ENCODE assay signal across 1 cellular context in genomic region chr22:29627196-29627535, GRCh38.
TF ChIP-seq lines count a peak whose summit lies in the region.

No MANE protein-coding gene starts in this region.

TF ChIP-seq in GM23338, 12 proteins besides CTCF, POLR2A, EP300 and RAD21 (continued from another document):
- no peak for TF ChIP-seq ZNF331 (CRISPR knock-in tag; IDR thresholded peaks at IDR 0.05; ENCODE audit: low read depth)
- no peak for TF ChIP-seq NANOG (IDR thresholded peaks at IDR 0.05; ENCODE audit: borderline replicate concordance)
- TF ChIP-seq ZNF462 (CRISPR knock-in tag; IDR thresholded peaks at IDR 0.05) = no peak
- no peak for TF ChIP-seq POLR2AphosphoS5 (IDR thresholded peaks at IDR 0.05; ENCODE audit: low read depth)
- no peak for TF ChIP-seq ETS1 (IDR thresholded peaks at IDR 0.05)
- TF ChIP-seq JUNB (IDR thresholded peaks at IDR 0.05; ENCODE audit: unreplicated experiment) = no peak
- TF ChIP-seq, protein P1, sequence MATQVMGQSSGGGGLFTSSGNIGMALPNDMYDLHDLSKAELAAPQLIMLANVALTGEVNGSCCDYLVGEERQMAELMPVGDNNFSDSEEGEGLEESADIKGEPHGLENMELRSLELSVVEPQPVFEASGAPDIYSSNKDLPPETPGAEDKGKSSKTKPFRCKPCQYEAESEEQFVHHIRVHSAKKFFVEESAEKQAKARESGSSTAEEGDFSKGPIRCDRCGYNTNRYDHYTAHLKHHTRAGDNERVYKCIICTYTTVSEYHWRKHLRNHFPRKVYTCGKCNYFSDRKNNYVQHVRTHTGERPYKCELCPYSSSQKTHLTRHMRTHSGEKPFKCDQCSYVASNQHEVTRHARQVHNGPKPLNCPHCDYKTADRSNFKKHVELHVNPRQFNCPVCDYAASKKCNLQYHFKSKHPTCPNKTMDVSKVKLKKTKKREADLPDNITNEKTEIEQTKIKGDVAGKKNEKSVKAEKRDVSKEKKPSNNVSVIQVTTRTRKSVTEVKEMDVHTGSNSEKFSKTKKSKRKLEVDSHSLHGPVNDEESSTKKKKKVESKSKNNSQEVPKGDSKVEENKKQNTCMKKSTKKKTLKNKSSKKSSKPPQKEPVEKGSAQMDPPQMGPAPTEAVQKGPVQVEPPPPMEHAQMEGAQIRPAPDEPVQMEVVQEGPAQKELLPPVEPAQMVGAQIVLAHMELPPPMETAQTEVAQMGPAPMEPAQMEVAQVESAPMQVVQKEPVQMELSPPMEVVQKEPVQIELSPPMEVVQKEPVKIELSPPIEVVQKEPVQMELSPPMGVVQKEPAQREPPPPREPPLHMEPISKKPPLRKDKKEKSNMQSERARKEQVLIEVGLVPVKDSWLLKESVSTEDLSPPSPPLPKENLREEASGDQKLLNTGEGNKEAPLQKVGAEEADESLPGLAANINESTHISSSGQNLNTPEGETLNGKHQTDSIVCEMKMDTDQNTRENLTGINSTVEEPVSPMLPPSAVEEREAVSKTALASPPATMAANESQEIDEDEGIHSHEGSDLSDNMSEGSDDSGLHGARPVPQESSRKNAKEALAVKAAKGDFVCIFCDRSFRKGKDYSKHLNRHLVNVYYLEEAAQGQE (IDR thresholded peaks at IDR 0.05; ENCODE audit: unreplicated experiment) = no peak
- TF ChIP-seq STAT1 (IDR thresholded peaks at IDR 0.05; ENCODE audit: unreplicated experiment) = no peak
TF ChIP-seq in GM23338: peak in this region for 0.
